In genomic region chr5:172454355-172455086, GRCh38 we compare ENCODE assay signal across 8 cellular contexts. TPM values are rescaled to one million over a fixed set of nuclear protein-coding genes. Genes with fewer than 3 reads are reported as not detected.
DNase-seq lines count a peak whose midpoint lies in the region; ATAC-seq, FAIRE-seq and TF ChIP-seq lines count a peak whose summit lies in the region.

TSS of gene SH3PXD2B (minus strand) at chr5:172454525. CDS start at chr5:172454352, 173 bp downstream.

- H3K4me3 ChIP-seq in AG09309 (ENCODE audit: control insufficient read depth, low read depth, low read length) (peak within 1 kb of the TSS; percentile 67), fibroblast of villous mesenchyme (ENCODE audit: low read depth, low read length) (peak within 1 kb of the TSS; percentile 91), tibial nerve (peak within 1 kb of the TSS; percentile 48 to 85 (median 70))

- DNase-seq in AG09309 (ENCODE audit: low read depth) (no peak), NCI-H748 (lab: John Stamatoyannopoulos, UW; ENCODE audit: unreplicated experiment) (peak; percentile 75), activated gamma-delta T cell (lab: John Stamatoyannopoulos, UW) (peak; percentile 33), fibroblast of villous mesenchyme (ENCODE audit: low read depth) (peak; percentile 67), natural killer cell (peak; percentile 29), tibial nerve (ENCODE audit: low spot score in 2 of 2) (no peak), GM12892 (ENCODE audit: insufficient read length) (no peak)

- ATAC-seq in GM19463 (IDR thresholded peaks at IDR 0.05; ENCODE audit: unreplicated experiment) (peak; percentile 72), natural killer cell (peak; percentile 70 to 86 (median 82))

- peaks cover 0 to 52% (median 35%) of the 10 kb centered on the region in 4 donors for H3K4me1 ChIP-seq in tibial nerve

- TF ChIP-seq POLR2A in tibial nerve (IDR thresholded peaks at IDR 0.05) (peak; percentile 69 to 88), GM12892 (IDR thresholded peaks at IDR 0.05; ENCODE audit: low read depth, low read length) (no peak)

- no peak for FAIRE-seq in GM12892 (lab: Jason Lieb, UNC)

- WGBS in tibial nerve, 2 donors: 5 to 10% methylated on average over 13 to 36 of the region's 90 CpGs

- no peaks in the 10 kb centered on the region for H3K36me3 ChIP-seq in tibial nerve

- no peaks in the 10 kb centered on the region for H3K9me3 Mint-ChIP-seq in natural killer cell

- H3K27ac ChIP-seq in tibial nerve: peak within 1 kb of the TSS; percentile 81 to 97 (median 88)

- no peak within 1 kb of the TSS for H3K27ac Mint-ChIP-seq in natural killer cell

- peak within 1 kb of the TSS; percentile 82 for H3K4me3 Mint-ChIP-seq in natural killer cell

- peaks cover 14% of the 10 kb centered on the region in 2 donors for H3K4me1 Mint-ChIP-seq in natural killer cell

- intact Hi-C loops in natural killer cell (cut with micrococcal nuclease): no loop called here

- no peaks in the 10 kb centered on the region for H3K36me3 Mint-ChIP-seq in natural killer cell

- no peaks in the 10 kb centered on the region for H3K9me3 ChIP-seq in tibial nerve

- peak in 1 of 2 donors; percentile 1 for TF ChIP-seq EP300 in tibial nerve (IDR thresholded peaks at IDR 0.05)

- peaks cover 32 to 47% of the 10 kb centered on the region in 2 donors for H3K27me3 Mint-ChIP-seq in natural killer cell (ENCODE audit: low read depth in 2 of 2)

- no peaks in the 10 kb centered on the region for H3K27me3 ChIP-seq in tibial nerve

- no peak for TF ChIP-seq CTCF in AG09309 (IDR thresholded peaks at IDR 0.05; ENCODE audit: control insufficient read depth, insufficient read depth, low read depth, low read length, missing control alignments)
- no peak for TF ChIP-seq CTCF in fibroblast of villous mesenchyme (IDR thresholded peaks at IDR 0.05; ENCODE audit: insufficient read depth, low read depth, low read length)
- no peak for TF ChIP-seq CTCF in natural killer cell (IDR thresholded peaks at IDR 0.05)
- TF ChIP-seq CTCF in tibial nerve (IDR thresholded peaks at IDR 0.05): peak in 1 of 5 experiments; percentile 9

RNA-seq across cellular contexts. Expression of gene SH3PXD2B, which starts in this region (rescaled TPM):
- 28.1 and 32.2 TPM in 2 replicates for total RNA-seq in fibroblast of villous mesenchyme
- under 1 TPM in 2 of 3 donors, not detected in 1; 0.25 to 0.35 TPM for total RNA-seq in natural killer cell
- 10 to 100 TPM; 27.8 to 52.6 (median 44.4) TPM for total RNA-seq in tibial nerve
- 0.95 TPM for polyA plus RNA-seq in GM12892 (2012; ENCODE audit: missing spikeins)

Comparison
In these comparisons a context has a peak if more than half of its experiments do, and no peak if none do; other contexts are left out.
1. RNA of gene SH3PXD2B (total RNA-seq): 27.8 to 52.6 TPM in tibial nerve and 28.1 to 32.2 TPM in fibroblast of villous mesenchyme; 0.25 to 0.35 TPM in natural killer cell; every median in the first group is over 10 times any median in the second.
2. Peak in DNase-seq and ATAC-seq in natural killer cell; RNA of the gene not detected or under 1 TPM.
3. DNase-seq: peak in NCI-H748 (single experiment), activated gamma-delta T cell (single experiment) and fibroblast of villous mesenchyme (single experiment); none in AG09309 (single experiment), tibial nerve (0 of 2) and GM12892 (single experiment).
4. Peak in every context shown above with its lines, with median percentiles within 50 percentile points of each other: H3K4me3 ChIP-seq.